ENCODE assay signal across 1 cellular context in genomic region chr7:139496528-139496927, GRCh38.
TF ChIP-seq lines count a peak whose summit lies in the region.

No MANE protein-coding gene starts in this region.

TF ChIP-seq in GM23338, 12 proteins besides CTCF, POLR2A, EP300 and RAD21:
- TF ChIP-seq ZNF462 (CRISPR knock-in tag; IDR thresholded peaks at IDR 0.05), result no peak
- no peak for TF ChIP-seq JUNB (IDR thresholded peaks at IDR 0.05; ENCODE audit: unreplicated experiment)
- TF ChIP-seq EZH2phosphoT487 (IDR thresholded peaks at IDR 0.05; ENCODE audit: unreplicated experiment), result no peak
- TF ChIP-seq EZH2 (IDR thresholded peaks at IDR 0.05; ENCODE audit: low read depth, unreplicated experiment), result no peak
- TF ChIP-seq NANOG (IDR thresholded peaks at IDR 0.05; ENCODE audit: borderline replicate concordance), result no peak
- TF ChIP-seq STAT1 (IDR thresholded peaks at IDR 0.05; ENCODE audit: unreplicated experiment), result no peak
- no peak for TF ChIP-seq ETS1 (IDR thresholded peaks at IDR 0.05)
- no peak for TF ChIP-seq ZNF331 (CRISPR knock-in tag; IDR thresholded peaks at IDR 0.05; ENCODE audit: low read depth)
- no peak for TF ChIP-seq REST (IDR thresholded peaks at IDR 0.05; ENCODE audit: unreplicated experiment)
- TF ChIP-seq POLR2AphosphoS5 (IDR thresholded peaks at IDR 0.05; ENCODE audit: low read depth), result no peak
- TF ChIP-seq ZNF114 (CRISPR knock-in tag; IDR thresholded peaks at IDR 0.05), result no peak
- TF ChIP-seq CREB1 (CRISPR knock-in tag; IDR thresholded peaks at IDR 0.05; ENCODE audit: low read depth), result no peak
TF ChIP-seq in GM23338: peak in this region for 0.
